ENCODE assay signal across 26 cellular contexts in the genomic region with DNA sequence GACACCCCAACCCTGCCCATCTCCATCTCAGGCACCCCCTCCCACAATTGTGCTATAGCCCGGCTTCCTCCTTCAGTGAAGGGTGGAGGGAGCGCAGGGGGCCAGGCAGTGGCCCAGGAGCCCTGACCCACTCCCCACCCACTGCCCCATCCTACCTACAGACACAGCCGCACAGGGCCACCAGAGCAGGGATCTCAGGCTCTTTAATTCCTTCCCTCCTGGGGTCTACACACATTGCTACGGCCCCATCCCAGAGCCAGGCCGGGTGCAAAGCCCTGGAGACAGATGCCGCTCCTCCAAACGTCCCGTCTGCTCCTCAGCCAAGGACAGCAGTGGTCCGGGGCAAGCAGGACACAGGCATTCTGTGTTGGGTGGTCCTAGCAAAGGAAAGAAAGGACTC. TPM values are rescaled to one million over a fixed set of nuclear protein-coding genes. Genes with fewer than 3 reads are reported as not detected.
"Had no signal": no experiment of that assay in that cellular context is flagged by ENCODE, and none has a peak within 500 bp of the region (broad histone marks: within the 10 kb centered on the region; RNA-seq: fewer than 3 reads in every experiment).

No MANE protein-coding gene starts in this region.

- DNase-seq: hypothalamus; immature natural killer cell; left colon; left lung; lower lobe of right lung; mammary epithelial cell; mesenchymal stem cell; naive thymus-derived CD8-positive, alpha-beta T cell; occipital lobe; stimulated activated CD4-positive, alpha-beta T cell treated with anti-CD3 and anti-CD28 coated beads, Interleukin-4, amount 100 ng/mL, for 24 hours; stimulated activated naive CD4-positive, alpha-beta T cell; trophoblast cell had no signal

- H3K9me3 ChIP-seq: left lung, lower lobe of right lung, neutrophil, pancreas, suprapubic skin, thoracic aorta, uterus had no signal

- H3K27ac Mint-ChIP-seq: immature natural killer cell; stimulated activated effector memory CD8-positive, alpha-beta T cell treated with anti-CD3 and anti-CD28 coated beads, Interleukin-12 subunit alpha, Interleukin-12 subunit beta, amount 100 ng/mL, for 72 hours; stimulated activated naive CD8-positive, alpha-beta T cell treated with anti-CD3 and anti-CD28 coated beads, Interleukin-15, Interleukin-2, amounts not matched to agents 100 ng/mL and 50 ng/mL, for 24 hours had no signal

- H3K27ac ChIP-seq: heart left ventricle, left lung, lower lobe of right lung, neutrophil, pancreas, right atrium auricular region, suprapubic skin, thoracic aorta, tibial artery, uterus had no signal

- ATAC-seq: left colon; left lung; lower lobe of right lung; naive thymus-derived CD8-positive, alpha-beta T cell; stimulated activated effector memory CD8-positive, alpha-beta T cell treated with anti-CD3 and anti-CD28 coated beads, Interleukin-12 subunit alpha, Interleukin-12 subunit beta, amount 100 ng/mL, for 72 hours had no signal

- H3K4me3 Mint-ChIP-seq: immature natural killer cell; naive thymus-derived CD8-positive, alpha-beta T cell; neural crest cell; stimulated activated effector memory CD8-positive, alpha-beta T cell treated with anti-CD3 and anti-CD28 coated beads, Interleukin-12 subunit alpha, Interleukin-12 subunit beta, amount 100 ng/mL, for 72 hours; stimulated activated naive CD8-positive, alpha-beta T cell treated with anti-CD3 and anti-CD28 coated beads, Interleukin-15, Interleukin-2, amounts not matched to agents 100 ng/mL and 50 ng/mL, for 24 hours had no signal

- H3K4me1 ChIP-seq: left lung, lower lobe of right lung, pancreas, right atrium auricular region, suprapubic skin, tibial artery, uterus had no signal

- H3K27me3 ChIP-seq: left lung, neutrophil, pancreas, right atrium auricular region, suprapubic skin, tibial artery, uterus had no signal

- H3K4me1 Mint-ChIP-seq: immature natural killer cell; naive thymus-derived CD8-positive, alpha-beta T cell; neural crest cell; stimulated activated effector memory CD8-positive, alpha-beta T cell treated with anti-CD3 and anti-CD28 coated beads, Interleukin-12 subunit alpha, Interleukin-12 subunit beta, amount 100 ng/mL, for 72 hours had no signal

- H3K4me2 ChIP-seq: smooth muscle cell had no signal

- H3K36me3 ChIP-seq: heart left ventricle, left lung, lower lobe of right lung, neutrophil, pancreas, right atrium auricular region, suprapubic skin, thoracic aorta, tibial artery, uterus had no signal

- H3K4me3 ChIP-seq: heart left ventricle, left lung, lower lobe of right lung, pancreas, right atrium auricular region, smooth muscle cell, suprapubic skin, thoracic aorta, tibial artery, uterus had no signal

- H3K9me3 Mint-ChIP-seq: stimulated activated naive CD8-positive, alpha-beta T cell treated with anti-CD3 and anti-CD28 coated beads, Interleukin-15, Interleukin-2, amounts not matched to agents 100 ng/mL and 50 ng/mL, for 24 hours had no signal

RNA-seq across cellular contexts. Expression of gene DUSP9, which starts 12.8 kb away (rescaled TPM):
- total RNA-seq: left colon; lower lobe of right lung; naive thymus-derived CD8-positive, alpha-beta T cell; right atrium auricular region; skeletal muscle tissue; thoracic aorta had no signal
- polyA plus RNA-seq: immature natural killer cell; naive thymus-derived CD8-positive, alpha-beta T cell had no signal

RNA-seq across cellular contexts. Expression of gene PNCK, which starts 39.4 kb away (rescaled TPM):
- total RNA-seq: lower lobe of right lung; naive thymus-derived CD8-positive, alpha-beta T cell; pulmonary artery endothelial cell; skeletal muscle tissue had no signal
- polyA plus RNA-seq: immature natural killer cell; naive thymus-derived CD8-positive, alpha-beta T cell had no signal
